Comparison of ENCODE assay signal across 12 cellular contexts in genomic region chr17:44024271-44024663, GRCh38. TPM values are rescaled to one million over a fixed set of nuclear protein-coding genes. Genes with fewer than 3 reads are reported as not detected.
A peak's percentile ranks its signal among the peaks of the same experiment; 100 is the strongest.
DNase-seq lines count a peak whose midpoint lies in the region; ATAC-seq and TF ChIP-seq lines count a peak whose summit lies in the region.
"Had no signal": no experiment of that assay in that cellular context is flagged by ENCODE, and none has a peak within 500 bp of the region (broad histone marks: within the 10 kb centered on the region; RNA-seq: fewer than 3 reads in every experiment).

No MANE protein-coding gene starts in this region.

- peak; percentile 43 for ATAC-seq in mucosa of descending colon
- ATAC-seq in HG02938 (IDR thresholded peaks at IDR 0.05; ENCODE audit: unreplicated experiment) = no peak
- no peak for ATAC-seq in GM18505 (IDR thresholded peaks at IDR 0.05; ENCODE audit: unreplicated experiment)

- no peak for TF ChIP-seq CTCF in mucosa of descending colon (IDR thresholded peaks at IDR 0.05)

- no peaks in the 10 kb centered on the region for H3K36me3 ChIP-seq in mucosa of descending colon (ENCODE audit: low read depth)

- intact Hi-C loops in mucosa of descending colon (cut with DNase I, micrococcal nuclease) = no loop called here

- TF ChIP-seq POLR2A in GM18505 (IDR thresholded peaks at IDR 0.05; ENCODE audit: borderline replicate concordance, extremely low read depth, insufficient read depth, insufficient read length) = no peak

- peak; percentile 95 for DNase-seq in G401 (ENCODE audit: low spot score)
- peak; percentile 96 for DNase-seq in NCI-H2081 treated with DMSO at 0.1 percent for 48 hours (lab: John Stamatoyannopoulos, UW)
- peak; percentile 80 for DNase-seq in SHP77 treated with DMSO at 0.1 percent for 48 hours (lab: John Stamatoyannopoulos, UW)
- DNase-seq in mucosa of descending colon = peak in 1 of 3 donors; percentile 21
- no peak for DNase-seq in ureter (ENCODE audit: low spot score)
- DNase-seq in H4 (ENCODE audit: low spot score) = no peak
- DNase-seq: activated CD8-positive, alpha-beta memory T cell treated with anti-CD3 and anti-CD28 coated beads, Interleukin-2, amount 50 U/mL, for 4 hours; activated naive CD4-positive, alpha-beta T cell treated with anti-CD3 and anti-CD28 coated beads, Interleukin-2, amount 10 ng/mL, durations not matched to agents 7 days and 5 days; hippocampal formation; MM.1S had no signal

- no peak overlapping the region for H3K4me3 ChIP-seq in mucosa of descending colon

- in situ Hi-C loops in G401 (cut with HindIII; ENCODE audit: low sequenced_read_pairs) = no loop called here

- H3K9me3 ChIP-seq in mucosa of descending colon = no peaks in the 10 kb centered on the region

- H3K4me1 ChIP-seq in mucosa of descending colon (ENCODE audit: low read depth) = no peaks in the 10 kb centered on the region

RNA-seq across cellular contexts. Expression of gene TMEM101, which starts 9.5 kb away (rescaled TPM):
- 53.3 and 63.2 TPM in 2 replicates for total RNA-seq in G401 (2014; rRNA removed; shearing (Covaris generic))
- 10 to 100 TPM; 23.0 to 27.7 (median 23.8) TPM for total RNA-seq in mucosa of descending colon
- total RNA-seq in ureter = 20.3 TPM
- total RNA-seq in H4 (2014; rRNA removed; shearing (Covaris generic)) = 45.9 and 54.9 TPM in 2 replicates

RNA-seq across cellular contexts. Expression of gene NAGS, which starts 19.8 kb away (rescaled TPM):
- 2.5 and 4.7 TPM in 2 replicates for total RNA-seq in G401 (2014; rRNA removed; shearing (Covaris generic))
- total RNA-seq in mucosa of descending colon (10 to 100 TPM in 1 of 3 donors, 1 to 10 TPM in 2; 6.1 to 21.4 (median 7.0) TPM), ureter (2.2 TPM)
- total RNA-seq in H4 (2014; rRNA removed; shearing (Covaris generic)) = 1.0 and 3.1 TPM in 2 replicates

RNA-seq across cellular contexts. Expression of gene LSM12, which starts 42.2 kb away (rescaled TPM):
- total RNA-seq in G401 (2014; rRNA removed; shearing (Covaris generic)) = 93.5 and 116 TPM in 2 replicates
- 10 to 100 TPM; 45.1 to 63.5 (median 48.2) TPM for total RNA-seq in mucosa of descending colon
- total RNA-seq in ureter = 62.5 TPM
- 62.2 and 65.0 TPM in 2 replicates for total RNA-seq in H4 (2014; rRNA removed; shearing (Covaris generic))

RNA-seq across cellular contexts. Expression of gene G6PC3, which starts 46.3 kb away (rescaled TPM):
- total RNA-seq in G401 (2014; rRNA removed; shearing (Covaris generic)) = 18.6 and 23.2 TPM in 2 replicates
- 10 to 100 TPM; 29.5 to 48.1 (median 30.0) TPM for total RNA-seq in mucosa of descending colon
- 76.2 TPM for total RNA-seq in ureter
- total RNA-seq in H4 (2014; rRNA removed; shearing (Covaris generic)) = 51.0 and 71.2 TPM in 2 replicates

Comparison
In these comparisons a context has a peak if more than half of its experiments do, and no peak if none do; other contexts are left out.
1. DNase-seq: peak in G401 (single experiment), NCI-H2081 treated with DMSO at 0.1 percent for 48 hours (single experiment) and SHP77 treated with DMSO at 0.1 percent for 48 hours (single experiment); none in ureter (single experiment) and H4 (single experiment).